ENCODE assay signal across 1 cellular context in genomic region chr2:38643021-38643671, GRCh38.
TF ChIP-seq lines count a peak whose summit lies in the region.

No MANE protein-coding gene starts in this region.

TF ChIP-seq in K562, 482 proteins besides CTCF, POLR2A, EP300 and RAD21 (continued from another document):
- TF ChIP-seq E2F6 (IDR thresholded peaks at IDR 0.05; ENCODE audit: borderline replicate concordance in 1 of 2, extremely low read depth in 1 of 2, insufficient read depth in 1 of 2, insufficient read length in 1 of 2, low read depth in 1 of 2, low read length in 1 of 2, poor library complexity in 1 of 2, severe bottlenecking in 1 of 2) = peak in 1 of 2 experiments; percentile 39
- TF ChIP-seq NFXL1 (CRISPR knock-in tag; IDR thresholded peaks at IDR 0.05) = 0 out of 2 replicates have a peak, but pooled peaks have one; percentile 9
- TF ChIP-seq MBD2 (IDR thresholded peaks at IDR 0.05; ENCODE audit: borderline replicate concordance, low read depth) = no peak
- no peak for TF ChIP-seq RBM39 (optimal IDR thresholded peaks at IDR 0.05; ENCODE audit: low read depth, low read length)
- no peak for TF ChIP-seq MCM3 (IDR thresholded peaks at IDR 0.05)
- no peak for TF ChIP-seq NFYB (IDR thresholded peaks at IDR 0.05; ENCODE audit: extremely low read depth, insufficient read length)
- 0 out of 2 replicates have a peak, but pooled peaks have one; percentile 38 for TF ChIP-seq RREB1 (CRISPR knock-in tag; IDR thresholded peaks at IDR 0.05)
- TF ChIP-seq NFIX (CRISPR knock-in tag; IDR thresholded peaks at IDR 0.05; ENCODE audit: low read depth) = no peak
- 0 out of 2 replicates have a peak, but pooled peaks have one; percentile 22 for TF ChIP-seq SMAD3 (CRISPR knock-in tag; conservative IDR thresholded peaks at IDR 0.05)
- TF ChIP-seq THAP7 (CRISPR knock-in tag; IDR thresholded peaks at IDR 0.05) = 0 out of 2 replicates have a peak, but pooled peaks have one; percentile 25
- peak; percentile 74 for TF ChIP-seq PCBP1 (IDR thresholded peaks at IDR 0.05; ENCODE audit: low read depth, low read length, poor library complexity, severe bottlenecking)
- TF ChIP-seq SOX6 (IDR thresholded peaks at IDR 0.05) = no peak
- TF ChIP-seq NBN (IDR thresholded peaks at IDR 0.05; ENCODE audit: low read depth) = no peak
- TF ChIP-seq PKNOX1 (IDR thresholded peaks at IDR 0.05) = no peak
- TF ChIP-seq DIDO1 (tag; IDR thresholded peaks at IDR 0.05; ENCODE audit: low read depth) = no peak
- TF ChIP-seq RBFOX2 (IDR thresholded peaks at IDR 0.05; ENCODE audit: low read depth, low read length) = peak; percentile 83
- TF ChIP-seq TRIM28 (IDR thresholded peaks at IDR 0.05) = peak; percentile 58; the same call in 1 of the 2 replicates
